Comparison of ENCODE assay signal across 23 cellular contexts in genomic region chr2:46999084-46999483, GRCh38. TPM values are rescaled to one million over a fixed set of nuclear protein-coding genes. Genes with fewer than 3 reads are reported as not detected.
DNase-seq lines count a peak whose midpoint lies in the region; ATAC-seq, FAIRE-seq and TF ChIP-seq lines count a peak whose summit lies in the region.
"Had no signal": no experiment of that assay in that cellular context is flagged by ENCODE, and none has a peak within 500 bp of the region (broad histone marks: within the 10 kb centered on the region; RNA-seq: fewer than 3 reads in every experiment).

No MANE protein-coding gene starts in this region.

- H3K4me3 ChIP-seq in HepG2 (replicated peaks in 1 of 3; ENCODE audit: insufficient read depth in 1 of 3, low read depth in 2 of 3, low read length in 3 of 3) (no peak overlapping the region), right lobe of liver (no peak overlapping the region), muscle layer of colon (ENCODE audit: low read depth in 1 of 2, low read length in 2 of 2) (no peak overlapping the region), ovary (no peak overlapping the region)
- H3K4me3 ChIP-seq: A549, GM23338, HAP-1 had no signal

- no peaks in the 10 kb centered on the region for H3K9me3 ChIP-seq in HepG2 (ENCODE audit: low read length)
- no peaks in the 10 kb centered on the region for H3K9me3 ChIP-seq in right lobe of liver
- no peaks in the 10 kb centered on the region for H3K9me3 ChIP-seq in muscle layer of colon (ENCODE audit: low read length)
- no peaks in the 10 kb centered on the region for H3K9me3 ChIP-seq in ovary
- H3K9me3 ChIP-seq: A549, HAP-1 had no signal

- TF ChIP-seq POLR2A in HepG2 (IDR thresholded peaks at IDR 0.05; ENCODE audit: insufficient read depth in 1 of 2, low read depth in 2 of 2, low read length in 2 of 2) (no peak), right lobe of liver (IDR thresholded peaks at IDR 0.05) (no peak), ovary (IDR thresholded peaks at IDR 0.05) (no peak)

- in situ Hi-C loops in HepG2 (cut with HindIII; ENCODE audit: extremely low pct_ligation_motif_present, low pct_unique_long_range_greater_than_20kb), result no loop called here

- no peaks in the 10 kb centered on the region for H3K79me2 ChIP-seq in HepG2 (ENCODE audit: insufficient read depth, low read length)

- FAIRE-seq in HepG2 (lab: Jason Lieb, UNC), result no peak
- FAIRE-seq: A549, D721Med had no signal

- CTCF ChIA-PET in HepG2 (lab: Yijun Ruan, JAX; ENCODE audit: low intra/inter-chr PET ratio, low total read pairs), result no interaction called here

- H2AFZ ChIP-seq in HepG2 (ENCODE audit: low read length), result no peak overlapping the region
- H2AFZ ChIP-seq: GM23338 had no signal

- H3K27ac ChIP-seq in HepG2 (ENCODE audit: extremely low read length, insufficient read depth, low read length) (no peak overlapping the region), right lobe of liver (no peak overlapping the region), muscle layer of colon (ENCODE audit: low read depth, low read length) (peak overlapping the region; percentile 77), ovary (no peak overlapping the region)
- H3K27ac ChIP-seq: A549 had no signal

- POLR2A ChIA-PET in HepG2 (lab: Yijun Ruan, JAX), result no interaction called here

- H4K20me1 ChIP-seq in HepG2 (ENCODE audit: insufficient read depth, low read length), result no peaks in the 10 kb centered on the region

- TF ChIP-seq EP300 in HepG2 (IDR thresholded peaks at IDR 0.05; ENCODE audit: low read depth in 2 of 2, low read length in 2 of 2) (no peak), HepG2 (CRISPR knock-in tag; IDR thresholded peaks at IDR 0.05; ENCODE audit: borderline replicate concordance) (no peak), ovary (IDR thresholded peaks at IDR 0.05) (no peak)

- TF ChIP-seq RAD21 in HepG2 (CRISPR knock-in tag; IDR thresholded peaks at IDR 0.05), result no peak

- no TSS peak for BruUV-seq in HepG2 (replicated peaks; lab: Mats Ljungman, UMichigan)

- DNase-seq in HepG2 (ENCODE audit: low spot score), result no peak
- DNase-seq in right lobe of liver, result no peak
- DNase-seq in cerebellum (ENCODE audit: low spot score), result no peak
- no peak for DNase-seq in ovary
- DNase-seq: DMS53, GDM1, Karpas-422, NCI-H1417, NCI-H187, NCI-H446, NCI-H526, OCI-M1, Right ventricle myocardium superior had no signal

- no peak for ATAC-seq in HepG2
- ATAC-seq in right lobe of liver, result no peak
- no peak for ATAC-seq in activated T-helper 17 cell treated with anti-CD3 and anti-CD28 coated beads, Interleukin-2, amount 50 U/mL, for 72 hours (replicated peaks)
- no peak for ATAC-seq in GM21576 (IDR thresholded peaks at IDR 0.05; ENCODE audit: unreplicated experiment)
- ATAC-seq: A549, GM23338 had no signal

- H3K27me3 ChIP-seq in HepG2 (ENCODE audit: control insufficient read depth in 1 of 2, insufficient read depth in 2 of 2, low read length in 2 of 2), result no peaks in the 10 kb centered on the region
- no peaks in the 10 kb centered on the region for H3K27me3 ChIP-seq in right lobe of liver
- H3K27me3 ChIP-seq in muscle layer of colon (ENCODE audit: control insufficient read depth in 1 of 2, insufficient read depth in 2 of 2, low read length in 2 of 2), result no peaks in the 10 kb centered on the region
- no peaks in the 10 kb centered on the region for H3K27me3 ChIP-seq in ovary

- H3K36me3 Mint-ChIP-seq in activated T-helper 17 cell treated with anti-CD3 and anti-CD28 coated beads, Interleukin-2, amount 50 U/mL, for 72 hours (ENCODE audit: low read depth), result peaks cover 73% of the 10 kb centered on the region
- H3K36me3 Mint-ChIP-seq: IgD-negative memory B cell had no signal

- no peaks in the 10 kb centered on the region for H3K27me3 Mint-ChIP-seq in activated T-helper 17 cell treated with anti-CD3 and anti-CD28 coated beads, Interleukin-2, amount 50 U/mL, for 72 hours
- H3K27me3 Mint-ChIP-seq: B cell, IgD-negative memory B cell had no signal

- H3K36me3 ChIP-seq in HepG2 (replicated peaks in 1 of 2; ENCODE audit: control insufficient read depth in 1 of 2, insufficient read depth in 2 of 2, low read length in 2 of 2) (peaks cover 20 to 57% of the 10 kb centered on the region in 2 experiments), right lobe of liver (peaks cover 0 to 19% (median 4%) of the 10 kb centered on the region in 4 donors), muscle layer of colon (ENCODE audit: insufficient read depth, low read length) (peaks cover 36% of the 10 kb centered on the region), ovary (peaks cover 1% of the 10 kb centered on the region)

- TF ChIP-seq CTCF in HepG2 (CRISPR knock-in tag; IDR thresholded peaks at IDR 0.05) (no peak), right lobe of liver (IDR thresholded peaks at IDR 0.05) (no peak), ovary (IDR thresholded peaks at IDR 0.05) (no peak)

- no peaks in the 10 kb centered on the region for H3K9me3 Mint-ChIP-seq in activated T-helper 17 cell treated with anti-CD3 and anti-CD28 coated beads, Interleukin-2, amount 50 U/mL, for 72 hours
- H3K9me3 Mint-ChIP-seq: CD14-positive monocyte, GM23338, IgD-negative memory B cell had no signal

- peak overlapping the region; percentile 0 for H3K27ac Mint-ChIP-seq in activated T-helper 17 cell treated with anti-CD3 and anti-CD28 coated beads, Interleukin-2, amount 50 U/mL, for 72 hours
- H3K27ac Mint-ChIP-seq: B cell, GM23338, IgD-negative memory B cell had no signal

- intact Hi-C loops in HepG2 (cut with micrococcal nuclease; ENCODE audit: unreplicated experiment), result no loop called here
- intact Hi-C loops in right lobe of liver (cut with DNase I), result no loop called here
- intact Hi-C loops in ovary (cut with DNase I), result no loop called here

- H3K9ac ChIP-seq in HepG2 (ENCODE audit: insufficient read depth, low read depth, low read length) (no peak overlapping the region), muscle layer of colon (ENCODE audit: low read length) (no peak overlapping the region)

- peaks cover 8% of the 10 kb centered on the region for H3K4me1 Mint-ChIP-seq in activated T-helper 17 cell treated with anti-CD3 and anti-CD28 coated beads, Interleukin-2, amount 50 U/mL, for 72 hours

- no peak overlapping the region for H3K4me2 ChIP-seq in HepG2 (ENCODE audit: low read depth, low read length)
- H3K4me2 ChIP-seq: A549, GM23338 had no signal

- H3K4me3 Mint-ChIP-seq in activated T-helper 17 cell treated with anti-CD3 and anti-CD28 coated beads, Interleukin-2, amount 50 U/mL, for 72 hours, result no peak overlapping the region
- H3K4me3 Mint-ChIP-seq: B cell, CD14-positive monocyte, GM23338, IgD-negative memory B cell had no signal

- 94% methylated on average over 4 of the region's 4 CpGs for WGBS in HepG2 (ENCODE audit: low lambda C conversion rate)
- WGBS in right lobe of liver (ENCODE audit: insufficient coverage, low coverage, low lambda C conversion rate, missing lambda C conversion rate), result 86% methylated on average over 4 of the region's 4 CpGs
- 95 to 99% (median 98%) methylated on average over 4 of the region's 4 CpGs for WGBS in ovary, 3 donors

- H3K4me1 ChIP-seq in HepG2 (ENCODE audit: insufficient read depth, low read length) (peaks cover 15% of the 10 kb centered on the region), right lobe of liver (no peaks in the 10 kb centered on the region), muscle layer of colon (ENCODE audit: insufficient read depth, low read length) (peaks cover 33% of the 10 kb centered on the region), ovary (ENCODE audit: insufficient read depth) (peaks cover 12% of the 10 kb centered on the region)

TF ChIP-seq in HepG2, 621 proteins besides CTCF, POLR2A, EP300 and RAD21 (continues in another document):
- TF ChIP-seq, protein P1, sequence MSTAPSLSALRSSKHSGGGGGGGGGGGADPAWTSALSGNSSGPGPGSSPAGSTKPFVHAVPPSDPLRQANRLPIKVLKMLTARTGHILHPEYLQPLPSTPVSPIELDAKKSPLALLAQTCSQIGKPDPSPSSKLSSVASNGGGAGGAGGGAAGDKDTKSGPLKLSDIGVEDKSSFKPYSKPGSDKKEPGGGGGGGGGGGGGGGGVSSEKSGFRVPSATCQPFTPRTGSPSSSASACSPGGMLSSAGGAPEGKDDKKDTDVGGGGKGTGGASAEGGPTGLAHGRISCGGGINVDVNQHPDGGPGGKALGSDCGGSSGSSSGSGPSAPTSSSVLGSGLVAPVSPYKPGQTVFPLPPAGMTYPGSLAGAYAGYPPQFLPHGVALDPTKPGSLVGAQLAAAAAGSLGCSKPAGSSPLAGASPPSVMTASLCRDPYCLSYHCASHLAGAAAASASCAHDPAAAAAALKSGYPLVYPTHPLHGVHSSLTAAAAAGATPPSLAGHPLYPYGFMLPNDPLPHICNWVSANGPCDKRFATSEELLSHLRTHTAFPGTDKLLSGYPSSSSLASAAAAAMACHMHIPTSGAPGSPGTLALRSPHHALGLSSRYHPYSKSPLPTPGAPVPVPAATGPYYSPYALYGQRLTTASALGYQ (CRISPR knock-in tag; IDR thresholded peaks at IDR 0.05), result no peak

RNA-seq across cellular contexts. Expression of gene TTC7A, which starts 58.1 kb away (rescaled TPM):
- total RNA-seq in HepG2 (2016; rRNA removed; fragmentation: Illumina TruSeq; extraction: Trizol) (21.0 and 24.0 TPM in 2 replicates), right lobe of liver (10 to 100 TPM in 2 of 6 experiments, 1 to 10 TPM in 4; 7.6 to 15.5 (median 9.8) TPM), cerebellum (11.2 TPM), ovary (10 to 100 TPM; 10.6 to 27.4 (median 20.2) TPM)
- 8.3 and 8.9 TPM in 2 replicates for total RNA-seq in HepG2 (2016; cell fraction: cytosol; rRNA removed; fragmentation: Illumina TruSeq; extraction: Trizol; ENCODE audit: low read depth)
- total RNA-seq in HepG2 (2016; cell fraction: insoluble cytoplasmic fraction; rRNA removed; fragmentation: Illumina TruSeq; extraction: Trizol), result 17.8 and 24.5 TPM in 2 replicates
- total RNA-seq in HepG2 (2016; cell fraction: membrane; rRNA removed; fragmentation: Illumina TruSeq; extraction: Trizol), result 18.3 and 18.8 TPM in 2 replicates
- 28.5 and 28.8 TPM in 2 replicates for total RNA-seq in HepG2 (2016; cell fraction: nucleus; rRNA removed; fragmentation: Illumina TruSeq; extraction: Trizol)
- polyA plus RNA-seq in HepG2 (2011; rRNA removed) (23.7 and 25.2 TPM in 2 replicates), ovary (10 to 100 TPM in 1 of 2 donors, 1 to 10 TPM in 1; 5.3 to 11.9 TPM)
- polyA plus RNA-seq in HepG2 (2011; cell fraction: cytosol; rRNA removed), result 16.5 and 24.2 TPM in 2 replicates
- polyA plus RNA-seq in HepG2 (2011; cell fraction: nucleus; rRNA removed), result 65.7 and 80.5 TPM in 2 replicates
- polyA plus RNA-seq in HepG2 (2012), result 20.4 and 24.1 TPM in 2 replicates
- 5.7 and 5.8 TPM in 2 replicates for polyA plus RNA-seq in HepG2 (2016; cell fraction: cytosol; fragmentation: Illumina TruSeq; extraction: Trizol; ENCODE audit: low read depth)
- 19.1 and 24.2 TPM in 2 replicates for polyA plus RNA-seq in HepG2 (2016; cell fraction: insoluble cytoplasmic fraction; fragmentation: Illumina TruSeq; extraction: Trizol; ENCODE audit: low read depth)
- polyA plus RNA-seq in HepG2 (2016; cell fraction: membrane; fragmentation: Illumina TruSeq; extraction: Trizol; ENCODE audit: low read depth), result 11.6 and 14.8 TPM in 2 replicates
- 29.2 and 31.6 TPM in 2 replicates for polyA plus RNA-seq in HepG2 (2016; cell fraction: nucleus; fragmentation: Illumina TruSeq; extraction: Trizol; ENCODE audit: insufficient read depth, low read depth)
- polyA minus RNA-seq in HepG2 (2011; rRNA and poly(A)+ RNA removed; ENCODE audit: low replicate concordance), result 25.8 and 60.0 TPM in 2 replicates
- 12.9 and 13.4 TPM in 2 replicates for polyA minus RNA-seq in HepG2 (2011; cell fraction: cytosol; rRNA and poly(A)+ RNA removed)
- 37.9 and 48.2 TPM in 2 replicates for polyA minus RNA-seq in HepG2 (2011; cell fraction: nucleus; rRNA and poly(A)+ RNA removed)
- total RNA-seq in activated T-helper 17 cell treated with anti-CD3 and anti-CD28 coated beads, Interleukin-2, amount 50 U/mL, for 72 hours, result 10 to 100 TPM; 45.2 to 62.1 TPM
